In the genomic region with DNA sequence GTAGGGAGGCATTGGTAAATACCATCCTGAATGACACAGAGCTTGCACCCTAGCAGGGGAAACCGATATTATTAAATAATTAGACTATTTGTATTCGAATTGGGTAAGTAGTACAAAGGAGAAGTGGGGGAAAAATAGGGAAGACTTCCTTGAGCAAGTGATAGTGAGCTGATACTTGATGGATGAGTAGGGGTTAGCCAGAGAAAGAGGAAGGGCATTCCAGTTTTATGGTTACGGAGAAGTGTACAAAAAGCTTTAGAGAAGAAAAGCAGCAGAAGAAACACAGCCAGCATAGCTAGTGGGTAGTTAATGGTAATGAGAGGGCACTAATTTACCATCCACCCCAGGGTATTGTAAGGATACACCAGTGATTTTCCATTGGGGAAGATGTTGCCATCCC, we compare ENCODE assay signal across 11 cellular contexts. TPM values are rescaled to one million over a fixed set of nuclear protein-coding genes. Genes with fewer than 3 reads are reported as not detected.
DNase-seq lines count a peak whose midpoint lies in the region; ATAC-seq and TF ChIP-seq lines count a peak whose summit lies in the region.
"Had no signal": no experiment of that assay in that cellular context is flagged by ENCODE, and none has a peak within 500 bp of the region (broad histone marks: within the 10 kb centered on the region; RNA-seq: fewer than 3 reads in every experiment).

No MANE protein-coding gene starts in this region.

- TF ChIP-seq CTCF in CD14-positive monocyte (IDR thresholded peaks at IDR 0.05) (no peak), GM23338 (conservative IDR thresholded peaks at IDR 0.05; ENCODE audit: low read depth in 2 of 2) (no peak), lower lobe of right lung (IDR thresholded peaks at IDR 0.05) (no peak)

- peaks cover 34% of the 10 kb centered on the region for H3K79me2 ChIP-seq in GM23338 (replicated peaks; ENCODE audit: insufficient read depth)

- no peak overlapping the region for H2AFZ ChIP-seq in GM23338

- ATAC-seq in GM23338 (no peak), lower lobe of right lung (no peak), GM19467 (IDR thresholded peaks at IDR 0.05; ENCODE audit: unreplicated experiment) (no peak)
- ATAC-seq in activated CD8-positive, alpha-beta T cell treated with anti-CD3 and anti-CD28 coated beads, Interleukin-2, amount 10 ng/mL, durations not matched to agents 7 days and 5 days = no peak
- ATAC-seq: right cardiac atrium had no signal

- CTCF ChIA-PET in activated CD8-positive, alpha-beta T cell treated with anti-CD3 and anti-CD28 coated beads, Interleukin-2, amount 10 ng/mL, durations not matched to agents 7 days and 5 days (lab: Charles Lee) = interaction anchor here (0.9 to 1.3 kb wide), 3 partner anchors 84 to 120 kb away, joined by 3 read pairs; no protein-coding TSS in a partner anchor

- H3K9me3 Mint-ChIP-seq in CD14-positive monocyte (peaks cover 0 to 1% (median 0%) of the 10 kb centered on the region in 7 donors), GM23338 (no peaks in the 10 kb centered on the region)
- no peaks in the 10 kb centered on the region for H3K9me3 Mint-ChIP-seq in activated CD8-positive, alpha-beta T cell treated with anti-CD3 and anti-CD28 coated beads, Interleukin-2, amount 10 ng/mL, durations not matched to agents 7 days and 5 days (ENCODE audit: insufficient read depth)

- H3K36me3 ChIP-seq in GM23338 (ENCODE audit: insufficient read depth) (peaks cover 10% of the 10 kb centered on the region), lower lobe of right lung (peaks cover 32% of the 10 kb centered on the region)

- H3K4me2 ChIP-seq in GM23338 = peak overlapping the region; percentile 96

- no peaks in the 10 kb centered on the region for H3K9me2 ChIP-seq in GM23338 (ENCODE audit: insufficient read depth)

- H3K4me3 Mint-ChIP-seq in CD14-positive monocyte (peak overlapping the region in 1 of 2 donors; percentile 96), GM23338 (peak overlapping the region; percentile 92)
- H3K4me3 Mint-ChIP-seq in activated CD8-positive, alpha-beta T cell treated with anti-CD3 and anti-CD28 coated beads, Interleukin-2, amount 10 ng/mL, durations not matched to agents 7 days and 5 days = peak overlapping the region; percentile 79

- H3K27ac Mint-ChIP-seq in CD14-positive monocyte (peak overlapping the region in 5 of 7 donors; percentile 38 to 97 (median 62)), GM23338 (no peak overlapping the region)
- no peak overlapping the region for H3K27ac Mint-ChIP-seq in activated CD8-positive, alpha-beta T cell treated with anti-CD3 and anti-CD28 coated beads, Interleukin-2, amount 10 ng/mL, durations not matched to agents 7 days and 5 days

- intact Hi-C loops in CD14-positive monocyte (cut with micrococcal nuclease) = no loop called here
- intact Hi-C loops in lower lobe of right lung (cut with DNase I) = loop anchor here (10.0 kb wide), 1 partner anchor 106 kb away; no protein-coding TSS in a partner anchor

- H4K20me1 ChIP-seq in GM23338 (replicated peaks; ENCODE audit: insufficient read depth) = peaks cover 19% of the 10 kb centered on the region

- no peak for DNase-seq in CD14-positive monocyte (ENCODE audit: low spot score)
- no peak for DNase-seq in GM23338 (ENCODE audit: low spot score)
- DNase-seq in activated CD8-positive, alpha-beta T cell treated with anti-CD3 and anti-CD28 coated beads, Interleukin-2, amount 10 ng/mL, durations not matched to agents 7 days and 5 days = no peak
- no peak for DNase-seq in lower lobe of right lung
- no peak for DNase-seq in DMS114 treated with DMSO at 0.1 percent for 48 hours (lab: John Stamatoyannopoulos, UW; ENCODE audit: unreplicated experiment)
- DNase-seq in GM19238 (ENCODE audit: insufficient read length, low spot score) = no peak
- no peak for DNase-seq in A172 (ENCODE audit: low spot score)
- DNase-seq: GF-D8, NCI-H345, right cardiac atrium had no signal

- H3K27ac ChIP-seq in GM23338 (ENCODE audit: low read depth) (no peak overlapping the region), lower lobe of right lung (no peak overlapping the region)

- H3K4me1 Mint-ChIP-seq in CD14-positive monocyte (peaks cover 33% of the 10 kb centered on the region), GM23338 (peaks cover 17% of the 10 kb centered on the region)
- H3K4me1 Mint-ChIP-seq in activated CD8-positive, alpha-beta T cell treated with anti-CD3 and anti-CD28 coated beads, Interleukin-2, amount 10 ng/mL, durations not matched to agents 7 days and 5 days (ENCODE audit: low read depth) = peaks cover 39% of the 10 kb centered on the region

- no peaks in the 10 kb centered on the region for H3K27me3 Mint-ChIP-seq in CD14-positive monocyte (ENCODE audit: low read depth in 3 of 3)
- H3K27me3 Mint-ChIP-seq in GM23338 (ENCODE audit: insufficient read depth, low read depth, poor library complexity) = peaks cover 3% of the 10 kb centered on the region
- H3K27me3 Mint-ChIP-seq in activated CD8-positive, alpha-beta T cell treated with anti-CD3 and anti-CD28 coated beads, Interleukin-2, amount 10 ng/mL, durations not matched to agents 7 days and 5 days (ENCODE audit: low read depth) = no peaks in the 10 kb centered on the region

- 0 out of 2 replicates have a peak, but pooled peaks cover 4% of the 10 kb centered on the region for H3F3A ChIP-seq in GM23338 (replicated peaks; ENCODE audit: low read depth)

- H3K27me3 ChIP-seq in GM23338 (ENCODE audit: insufficient read depth) (no peaks in the 10 kb centered on the region), lower lobe of right lung (ENCODE audit: low read depth) (no peaks in the 10 kb centered on the region)

- H3K9me3 ChIP-seq in lower lobe of right lung = no peaks in the 10 kb centered on the region

- H3K36me3 Mint-ChIP-seq in CD14-positive monocyte (peaks cover 30 to 40% of the 10 kb centered on the region in 2 donors), GM23338 (ENCODE audit: low read depth) (peaks cover 31% of the 10 kb centered on the region)
- peaks cover 48% of the 10 kb centered on the region for H3K36me3 Mint-ChIP-seq in activated CD8-positive, alpha-beta T cell treated with anti-CD3 and anti-CD28 coated beads, Interleukin-2, amount 10 ng/mL, durations not matched to agents 7 days and 5 days (ENCODE audit: low read depth)

- peak overlapping the region; percentile 82; the same call in 1 of the 2 replicates for H3K4me3 ChIP-seq in GM23338
- peak overlapping the region; percentile 76 for H3K4me3 ChIP-seq in lower lobe of right lung

- POLR2A ChIA-PET in activated CD8-positive, alpha-beta T cell treated with anti-CD3 and anti-CD28 coated beads, Interleukin-2, amount 10 ng/mL, durations not matched to agents 7 days and 5 days (lab: Charles Lee) = no interaction called here

- H3K4me1 ChIP-seq in GM23338 (ENCODE audit: insufficient read depth) (peaks cover 19% of the 10 kb centered on the region), lower lobe of right lung (peaks cover 24% of the 10 kb centered on the region)

TF ChIP-seq in GM23338, 12 proteins besides CTCF, POLR2A, EP300 and RAD21 (continues in another document):
- TF ChIP-seq, protein P1, sequence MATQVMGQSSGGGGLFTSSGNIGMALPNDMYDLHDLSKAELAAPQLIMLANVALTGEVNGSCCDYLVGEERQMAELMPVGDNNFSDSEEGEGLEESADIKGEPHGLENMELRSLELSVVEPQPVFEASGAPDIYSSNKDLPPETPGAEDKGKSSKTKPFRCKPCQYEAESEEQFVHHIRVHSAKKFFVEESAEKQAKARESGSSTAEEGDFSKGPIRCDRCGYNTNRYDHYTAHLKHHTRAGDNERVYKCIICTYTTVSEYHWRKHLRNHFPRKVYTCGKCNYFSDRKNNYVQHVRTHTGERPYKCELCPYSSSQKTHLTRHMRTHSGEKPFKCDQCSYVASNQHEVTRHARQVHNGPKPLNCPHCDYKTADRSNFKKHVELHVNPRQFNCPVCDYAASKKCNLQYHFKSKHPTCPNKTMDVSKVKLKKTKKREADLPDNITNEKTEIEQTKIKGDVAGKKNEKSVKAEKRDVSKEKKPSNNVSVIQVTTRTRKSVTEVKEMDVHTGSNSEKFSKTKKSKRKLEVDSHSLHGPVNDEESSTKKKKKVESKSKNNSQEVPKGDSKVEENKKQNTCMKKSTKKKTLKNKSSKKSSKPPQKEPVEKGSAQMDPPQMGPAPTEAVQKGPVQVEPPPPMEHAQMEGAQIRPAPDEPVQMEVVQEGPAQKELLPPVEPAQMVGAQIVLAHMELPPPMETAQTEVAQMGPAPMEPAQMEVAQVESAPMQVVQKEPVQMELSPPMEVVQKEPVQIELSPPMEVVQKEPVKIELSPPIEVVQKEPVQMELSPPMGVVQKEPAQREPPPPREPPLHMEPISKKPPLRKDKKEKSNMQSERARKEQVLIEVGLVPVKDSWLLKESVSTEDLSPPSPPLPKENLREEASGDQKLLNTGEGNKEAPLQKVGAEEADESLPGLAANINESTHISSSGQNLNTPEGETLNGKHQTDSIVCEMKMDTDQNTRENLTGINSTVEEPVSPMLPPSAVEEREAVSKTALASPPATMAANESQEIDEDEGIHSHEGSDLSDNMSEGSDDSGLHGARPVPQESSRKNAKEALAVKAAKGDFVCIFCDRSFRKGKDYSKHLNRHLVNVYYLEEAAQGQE (IDR thresholded peaks at IDR 0.05; ENCODE audit: unreplicated experiment) = no peak
- TF ChIP-seq NANOG (IDR thresholded peaks at IDR 0.05; ENCODE audit: borderline replicate concordance) (no peak), CREB1 (CRISPR knock-in tag; IDR thresholded peaks at IDR 0.05; ENCODE audit: low read depth) (no peak), JUNB (IDR thresholded peaks at IDR 0.05; ENCODE audit: unreplicated experiment) (no peak), ZNF114 (CRISPR knock-in tag; IDR thresholded peaks at IDR 0.05) (no peak), ZNF331 (CRISPR knock-in tag; IDR thresholded peaks at IDR 0.05; ENCODE audit: low read depth) (no peak)

RNA-seq across cellular contexts. Expression of a gene that starts 1.6 kb away (rescaled TPM):
- polyA plus RNA-seq in CD14-positive monocyte (1 to 10 TPM; 7.7 to 8.8 TPM), GM23338 (2016; fragmentation: Nextera tagmentation; extraction: Ambion mirVana) (26.4 and 34.3 TPM in 2 replicates)
- total RNA-seq in GM23338 (2014; rRNA removed; shearing (Covaris generic)) = 15.5 and 15.7 TPM in 2 replicates
- total RNA-seq in activated CD8-positive, alpha-beta T cell treated with anti-CD3 and anti-CD28 coated beads, Interleukin-2, amount 10 ng/mL, durations not matched to agents 7 days and 5 days = 10 to 100 TPM; 35.8 to 37.0 TPM
- total RNA-seq in lower lobe of right lung = 16.5 TPM
- 14.0 and 18.2 TPM in 2 replicates for total RNA-seq in A172 (2014; rRNA removed; shearing (Covaris generic))

RNA-seq across cellular contexts. Expression of a gene that starts 1.7 kb away (rescaled TPM):
- not detected for polyA plus RNA-seq in CD14-positive monocyte
- total RNA-seq in GM23338 (2014; rRNA removed; shearing (Covaris generic)) = 0.07 and 0.08 TPM in 2 replicates
- 0.12 TPM in 1 of 2 replicates, not detected in the other for polyA plus RNA-seq in GM23338 (2016; fragmentation: Nextera tagmentation; extraction: Ambion mirVana)
- under 1 TPM; 0.16 to 0.18 TPM for total RNA-seq in activated CD8-positive, alpha-beta T cell treated with anti-CD3 and anti-CD28 coated beads, Interleukin-2, amount 10 ng/mL, durations not matched to agents 7 days and 5 days
- total RNA-seq in lower lobe of right lung = not detected
- not detected in 2 replicates for total RNA-seq in A172 (2014; rRNA removed; shearing (Covaris generic))
- polyA plus RNA-seq: right cardiac atrium had no signal

Comparison
In these comparisons a context has a peak if more than half of its experiments do, and no peak if none do; other contexts are left out.
1. H3K27ac Mint-ChIP-seq: peak in CD14-positive monocyte (5 of 7); none in GM23338 (single experiment) and activated CD8-positive, alpha-beta T cell treated with anti-CD3 and anti-CD28 coated beads, Interleukin-2, amount 10 ng/mL, durations not matched to agents 7 days and 5 days (single experiment).